ENCODE assay signal across 10 cellular contexts in the genomic region with DNA sequence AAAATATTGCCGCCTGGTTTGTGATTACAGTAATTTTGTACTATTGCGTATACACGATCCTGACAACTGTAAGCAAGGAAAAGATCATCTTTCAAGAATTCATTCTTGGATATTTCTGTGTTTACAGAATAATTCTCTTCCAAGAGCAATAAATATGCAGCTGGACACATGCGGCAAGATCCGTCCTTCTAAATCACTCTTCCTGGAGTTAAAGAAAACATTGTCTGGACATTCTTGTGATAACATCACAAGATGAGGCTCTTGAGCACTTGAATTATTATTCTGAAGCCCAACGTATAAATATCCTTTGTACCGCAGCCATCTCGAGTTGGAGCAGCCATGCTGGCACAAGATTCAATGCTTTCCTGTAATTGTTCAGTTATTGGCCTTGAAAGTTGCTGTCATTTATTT. TPM values are rescaled to one million over a fixed set of nuclear protein-coding genes. Genes with fewer than 3 reads are reported as not detected.
DNase-seq lines count a peak whose midpoint lies in the region; ATAC-seq and TF ChIP-seq lines count a peak whose summit lies in the region.
"Had no signal": no experiment of that assay in that cellular context is flagged by ENCODE, and none has a peak within 500 bp of the region (broad histone marks: within the 10 kb centered on the region; RNA-seq: fewer than 3 reads in every experiment).

No MANE protein-coding gene starts in this region.

- H2AFZ ChIP-seq in PC-9 (no peak overlapping the region), osteoblast (ENCODE audit: low read length) (no peak overlapping the region)

- H3K4me1 ChIP-seq in PC-9 (replicated peaks; ENCODE audit: insufficient read depth) (peaks cover 86% of the 10 kb centered on the region), osteoblast (ENCODE audit: insufficient read depth, low read length) (peaks cover 96% of the 10 kb centered on the region)

- POLR2A ChIA-PET in PC-9 (lab: Charles Lee; ENCODE audit: unreplicated experiment): no interaction called here
- POLR2A ChIA-PET in CD4-positive, alpha-beta T cell (lab: Charles Lee): no interaction called here

- H3K9me2 ChIP-seq in PC-9 (ENCODE audit: insufficient read depth): no peaks in the 10 kb centered on the region

- intact Hi-C loops in PC-9 (cut with micrococcal nuclease; ENCODE audit: unreplicated experiment): no loop called here
- intact Hi-C loops in CD4-positive, alpha-beta T cell (cut with DNase I, micrococcal nuclease): no loop called here

- no peak overlapping the region for H3K4me3 Mint-ChIP-seq in CD4-positive, alpha-beta T cell
- H3K4me3 Mint-ChIP-seq: activated naive CD8-positive, alpha-beta T cell treated with anti-CD3 and anti-CD28 coated beads, Interleukin-2, amount 10 ng/mL, durations not matched to agents 7 days and 5 days had no signal

- H3K79me2 ChIP-seq in PC-9 (ENCODE audit: low read depth): peaks cover 98% of the 10 kb centered on the region
- peaks cover 92% of the 10 kb centered on the region for H3K79me2 ChIP-seq in osteoblast (ENCODE audit: insufficient read depth, low read length)

- no peaks in the 10 kb centered on the region for H3K9me3 ChIP-seq in PC-9 (ENCODE audit: insufficient read depth, low read depth)
- no peaks in the 10 kb centered on the region for H3K9me3 ChIP-seq in osteoblast (ENCODE audit: low read depth, low read length)
- no peaks in the 10 kb centered on the region for H3K9me3 ChIP-seq in CD4-positive, alpha-beta T cell (ENCODE audit: control insufficient read depth, low read length)

- peaks cover 89% of the 10 kb centered on the region for H3F3A ChIP-seq in PC-9 (ENCODE audit: insufficient read depth, low read depth)

- H3K9me3 Mint-ChIP-seq in CD4-positive, alpha-beta T cell: no peaks in the 10 kb centered on the region
- H3K9me3 Mint-ChIP-seq: activated naive CD8-positive, alpha-beta T cell treated with anti-CD3 and anti-CD28 coated beads, Interleukin-2, amount 10 ng/mL, durations not matched to agents 7 days and 5 days had no signal

- no peak for TF ChIP-seq CTCF in PC-9 (conservative IDR thresholded peaks at IDR 0.05)
- no peak for TF ChIP-seq CTCF in osteoblast (IDR thresholded peaks at IDR 0.05; ENCODE audit: extremely low read depth, low read depth, low read length)
- TF ChIP-seq CTCF in CD4-positive, alpha-beta T cell (IDR thresholded peaks at IDR 0.05): no peak

- no peaks in the 10 kb centered on the region for H3K27me3 Mint-ChIP-seq in CD4-positive, alpha-beta T cell
- H3K27me3 Mint-ChIP-seq: activated naive CD8-positive, alpha-beta T cell treated with anti-CD3 and anti-CD28 coated beads, Interleukin-2, amount 10 ng/mL, durations not matched to agents 7 days and 5 days had no signal

- H3K4me2 ChIP-seq in PC-9 (0 out of 2 replicates have a peak overlapping the region, but pooled peaks have one; percentile 2), osteoblast (ENCODE audit: insufficient read depth, low read length) (peak overlapping the region; percentile 59)

- H3K36me3 ChIP-seq in PC-9 (ENCODE audit: low read depth): peaks cover 57% of the 10 kb centered on the region
- H3K36me3 ChIP-seq in osteoblast (ENCODE audit: insufficient read depth, low read length): peaks cover 90% of the 10 kb centered on the region

- H4K20me1 ChIP-seq in PC-9 (ENCODE audit: insufficient read depth) (peaks cover 14% of the 10 kb centered on the region), osteoblast (ENCODE audit: insufficient read depth, low read length) (peaks cover 52% of the 10 kb centered on the region)

- CTCF ChIA-PET in PC-9 (lab: Charles Lee): no interaction called here
- CTCF ChIA-PET in CD4-positive, alpha-beta T cell (lab: Charles Lee): no interaction called here

- no peaks in the 10 kb centered on the region for H3K27me3 ChIP-seq in PC-9 (ENCODE audit: insufficient read depth, low read depth)
- H3K27me3 ChIP-seq in osteoblast (ENCODE audit: insufficient read depth, low read length): no peaks in the 10 kb centered on the region
- no peaks in the 10 kb centered on the region for H3K27me3 ChIP-seq in CD4-positive, alpha-beta T cell (ENCODE audit: control insufficient read depth, insufficient read depth, low read length)

- H3K4me1 Mint-ChIP-seq in CD4-positive, alpha-beta T cell (ENCODE audit: low read depth): no peaks in the 10 kb centered on the region
- H3K4me1 Mint-ChIP-seq: activated naive CD8-positive, alpha-beta T cell treated with anti-CD3 and anti-CD28 coated beads, Interleukin-2, amount 10 ng/mL, durations not matched to agents 7 days and 5 days had no signal

- H3K4me3 ChIP-seq in PC-9 (no peak overlapping the region), osteoblast (ENCODE audit: insufficient read depth, low read length) (no peak overlapping the region)

- no peaks in the 10 kb centered on the region for H3K36me3 Mint-ChIP-seq in CD4-positive, alpha-beta T cell (ENCODE audit: low read depth)

- no TSS peak for BruUV-seq in PC-9 (replicated peaks; lab: Mats Ljungman, UMichigan)

- DNase-seq in AG08395 (ENCODE audit: low spot score) (peak; percentile 74), PC-9 (no peak), fibroblast of gingiva (ENCODE audit: low read depth) (peak; percentile 98), osteoblast (ENCODE audit: insufficient read length, low spot score, missing footprints) (peak; percentile 93), NCI-H146 treated with DMSO at 0.1 percent for 48 hours (lab: John Stamatoyannopoulos, UW; ENCODE audit: unreplicated experiment) (no peak)
- no peak for DNase-seq in CD4-positive, alpha-beta T cell
- no peak for DNase-seq in activated T-cell treated with anti-CD3 and anti-CD28 coated beads, Interleukin-2, amount 50 U/mL, for 48 hours
- no peak for DNase-seq in stimulated activated CD8-positive, alpha-beta memory T cell treated with anti-CD3 and anti-CD28 coated beads, Interleukin-4, amount 100 ng/mL, for 48 hours
- DNase-seq: activated naive CD8-positive, alpha-beta T cell treated with anti-CD3 and anti-CD28 coated beads, Interleukin-2, amount 10 ng/mL, durations not matched to agents 7 days and 5 days; C1 segment of cervical spinal cord had no signal

- no peak for ATAC-seq in CD4-positive, alpha-beta T cell (ENCODE audit: poor library complexity)

- no peak overlapping the region for H3K27ac Mint-ChIP-seq in CD4-positive, alpha-beta T cell
- H3K27ac Mint-ChIP-seq: activated naive CD8-positive, alpha-beta T cell treated with anti-CD3 and anti-CD28 coated beads, Interleukin-2, amount 10 ng/mL, durations not matched to agents 7 days and 5 days had no signal

- H3K27ac ChIP-seq in PC-9: peak overlapping the region; percentile 20; the same call in 1 of the 2 replicates
- H3K27ac ChIP-seq in osteoblast (ENCODE audit: low read depth, low read length): peak overlapping the region; percentile 96
- no peak overlapping the region for H3K27ac ChIP-seq in CD4-positive, alpha-beta T cell (ENCODE audit: low read depth, low read length)

RNA-seq across cellular contexts. Expression of gene FHL2, which starts 9.9 kb away (rescaled TPM):
- total RNA-seq in PC-9 (2021) (109 and 117 TPM in 2 replicates), osteoblast (566 and 568 TPM in 2 replicates)
- under 1 TPM; 0.41 to 0.42 TPM for total RNA-seq in CD4-positive, alpha-beta T cell

RNA-seq across cellular contexts. Expression of gene C2orf49, which starts 51.6 kb away (rescaled TPM):
- 16.2 and 19.8 TPM in 2 replicates for total RNA-seq in PC-9 (2021)
- 18.0 and 18.1 TPM in 2 replicates for total RNA-seq in osteoblast
- total RNA-seq in CD4-positive, alpha-beta T cell: 10 to 100 TPM; 28.8 to 29.4 TPM

RNA-seq across cellular contexts. Expression of gene TGFBRAP1, which starts 59.4 kb away (rescaled TPM):
- total RNA-seq in PC-9 (2021) (11.4 and 16.7 TPM in 2 replicates), osteoblast (32.6 and 32.7 TPM in 2 replicates)
- total RNA-seq in CD4-positive, alpha-beta T cell: 10 to 100 TPM; 14.9 to 16.6 TPM

Comparison
In these comparisons a context has a peak if more than half of its experiments do, and no peak if none do; other contexts are left out.
1. DNase-seq: peak in AG08395 (single experiment), fibroblast of gingiva (single experiment) and osteoblast (single experiment); none in PC-9 (0 of 2), CD4-positive, alpha-beta T cell (0 of 10), activated T-cell treated with anti-CD3 and anti-CD28 coated beads, Interleukin-2, amount 50 U/mL, for 48 hours (0 of 2), stimulated activated CD8-positive, alpha-beta memory T cell treated with anti-CD3 and anti-CD28 coated beads, Interleukin-4, amount 100 ng/mL, for 48 hours (single experiment) and NCI-H146 treated with DMSO at 0.1 percent for 48 hours (single experiment).
2. RNA of gene FHL2, which starts 9.9 kb away (total RNA-seq): 566 to 568 TPM in osteoblast and 109 to 117 TPM in PC-9; 0.41 to 0.42 TPM in CD4-positive, alpha-beta T cell; every median in the first group is over 10 times any median in the second.